8 cellular contexts compared by ENCODE assay signal in genomic region chr18:10519999-10520935, GRCh38. TPM values are rescaled to one million over a fixed set of nuclear protein-coding genes. Genes with fewer than 3 reads are reported as not detected.
A peak's percentile ranks its signal among the peaks of the same experiment; 100 is the strongest.
DNase-seq lines count a peak whose midpoint lies in the region; ATAC-seq and TF ChIP-seq lines count a peak whose summit lies in the region.

No MANE protein-coding gene starts in this region.

- H2AFZ ChIP-seq in GM23338, result no peak overlapping the region

- H3K9me3 Mint-ChIP-seq in GM23338, result no peaks in the 10 kb centered on the region

- peak overlapping the region; percentile 85 for H3K9ac ChIP-seq in SK-N-MC (ENCODE audit: insufficient read length)

- H3K36me3 ChIP-seq in GM23338 (ENCODE audit: insufficient read depth), result no peaks in the 10 kb centered on the region
- no peaks in the 10 kb centered on the region for H3K36me3 ChIP-seq in SK-N-MC (ENCODE audit: insufficient read depth, low read length)

- no peaks in the 10 kb centered on the region for H3K4me1 ChIP-seq in GM23338 (ENCODE audit: insufficient read depth)

- no peaks in the 10 kb centered on the region for H4K20me1 ChIP-seq in GM23338 (replicated peaks; ENCODE audit: insufficient read depth)

- H3K9me2 ChIP-seq in GM23338 (ENCODE audit: insufficient read depth), result no peaks in the 10 kb centered on the region

- peaks cover 15% of the 10 kb centered on the region for H3K4me1 Mint-ChIP-seq in GM23338

- DNase-seq in DMS79 (lab: John Stamatoyannopoulos, UW) (peak; percentile 64), GM23338 (ENCODE audit: low spot score) (peak; percentile 89), NB4 (ENCODE audit: low read depth) (peak; percentile 93), SK-N-MC (ENCODE audit: low read depth, low spot score) (peak; percentile 99), Right ventricle myocardium inferior (ENCODE audit: missing footprints) (peak; percentile 88), posterior vena cava (ENCODE audit: low spot score) (peak; percentile 95)
- peak; percentile 25 for DNase-seq in activated naive CD8-positive, alpha-beta T cell treated with anti-CD3 and anti-CD28 coated beads, Interleukin-2, amount 50 U/mL, for 16 hours (ENCODE audit: low read depth, low spot score)

- no peak overlapping the region for H3K4me3 Mint-ChIP-seq in GM23338

- ATAC-seq in GM23338 (peak; percentile 98), Right ventricle myocardium inferior (peak; percentile 83), GM21526 (IDR thresholded peaks at IDR 0.05; ENCODE audit: low FRiP score, unreplicated experiment) (no peak)

- H3K27me3 Mint-ChIP-seq in GM23338 (ENCODE audit: insufficient read depth, low read depth, poor library complexity), result peaks cover 6% of the 10 kb centered on the region

- no peak overlapping the region for H3K27ac ChIP-seq in GM23338 (ENCODE audit: low read depth)
- H3K27ac ChIP-seq in SK-N-MC, result peak overlapping the region; percentile 100

- no peak overlapping the region for H3K27ac Mint-ChIP-seq in GM23338

- no peaks in the 10 kb centered on the region for H3K36me3 Mint-ChIP-seq in GM23338 (ENCODE audit: low read depth)

- H3K27me3 ChIP-seq in GM23338 (ENCODE audit: insufficient read depth), result no peaks in the 10 kb centered on the region

- TF ChIP-seq CTCF in GM23338 (conservative IDR thresholded peaks at IDR 0.05; ENCODE audit: low read depth in 2 of 2) (peak; percentile 84 to 92), NB4 (IDR thresholded peaks at IDR 0.05; ENCODE audit: low read depth, low read length) (peak; percentile 78)

- no peak for TF ChIP-seq POLR2A in NB4 (IDR thresholded peaks at IDR 0.05; ENCODE audit: extremely low read depth, insufficient read length)

- H3K9me3 ChIP-seq in SK-N-MC (ENCODE audit: low read depth, low read length), result peaks cover 10% of the 10 kb centered on the region; the same call in 1 of the 2 replicates

- no peak overlapping the region for H3K4me2 ChIP-seq in GM23338

- H3F3A ChIP-seq in GM23338 (replicated peaks; ENCODE audit: low read depth), result no peaks in the 10 kb centered on the region

- intact Hi-C loops in Right ventricle myocardium inferior (cut with DNase I) (loop anchor here (1.0 to 10.0 kb wide), 5 partner anchors 68 to 945 kb away; partner anchors contain the start of gene APCDD1), posterior vena cava (cut with DNase I) (loop anchor here (2.0 to 10.0 kb wide), 5 partner anchors 395 to 705 kb away; no protein-coding TSS in a partner anchor)

- no peaks in the 10 kb centered on the region for H3K79me2 ChIP-seq in GM23338 (replicated peaks; ENCODE audit: insufficient read depth)

- H3K4me3 ChIP-seq in GM23338 (no peak overlapping the region), NB4 (ENCODE audit: low read depth, low read length) (no peak overlapping the region), SK-N-MC (peak overlapping the region; percentile 76)

TF ChIP-seq in GM23338, 12 proteins besides CTCF, POLR2A, EP300 and RAD21 (continues in another document):
- TF ChIP-seq POLR2AphosphoS5 (IDR thresholded peaks at IDR 0.05; ENCODE audit: low read depth), result no peak
- TF ChIP-seq, protein P1, sequence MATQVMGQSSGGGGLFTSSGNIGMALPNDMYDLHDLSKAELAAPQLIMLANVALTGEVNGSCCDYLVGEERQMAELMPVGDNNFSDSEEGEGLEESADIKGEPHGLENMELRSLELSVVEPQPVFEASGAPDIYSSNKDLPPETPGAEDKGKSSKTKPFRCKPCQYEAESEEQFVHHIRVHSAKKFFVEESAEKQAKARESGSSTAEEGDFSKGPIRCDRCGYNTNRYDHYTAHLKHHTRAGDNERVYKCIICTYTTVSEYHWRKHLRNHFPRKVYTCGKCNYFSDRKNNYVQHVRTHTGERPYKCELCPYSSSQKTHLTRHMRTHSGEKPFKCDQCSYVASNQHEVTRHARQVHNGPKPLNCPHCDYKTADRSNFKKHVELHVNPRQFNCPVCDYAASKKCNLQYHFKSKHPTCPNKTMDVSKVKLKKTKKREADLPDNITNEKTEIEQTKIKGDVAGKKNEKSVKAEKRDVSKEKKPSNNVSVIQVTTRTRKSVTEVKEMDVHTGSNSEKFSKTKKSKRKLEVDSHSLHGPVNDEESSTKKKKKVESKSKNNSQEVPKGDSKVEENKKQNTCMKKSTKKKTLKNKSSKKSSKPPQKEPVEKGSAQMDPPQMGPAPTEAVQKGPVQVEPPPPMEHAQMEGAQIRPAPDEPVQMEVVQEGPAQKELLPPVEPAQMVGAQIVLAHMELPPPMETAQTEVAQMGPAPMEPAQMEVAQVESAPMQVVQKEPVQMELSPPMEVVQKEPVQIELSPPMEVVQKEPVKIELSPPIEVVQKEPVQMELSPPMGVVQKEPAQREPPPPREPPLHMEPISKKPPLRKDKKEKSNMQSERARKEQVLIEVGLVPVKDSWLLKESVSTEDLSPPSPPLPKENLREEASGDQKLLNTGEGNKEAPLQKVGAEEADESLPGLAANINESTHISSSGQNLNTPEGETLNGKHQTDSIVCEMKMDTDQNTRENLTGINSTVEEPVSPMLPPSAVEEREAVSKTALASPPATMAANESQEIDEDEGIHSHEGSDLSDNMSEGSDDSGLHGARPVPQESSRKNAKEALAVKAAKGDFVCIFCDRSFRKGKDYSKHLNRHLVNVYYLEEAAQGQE (IDR thresholded peaks at IDR 0.05; ENCODE audit: unreplicated experiment), result no peak
- no peak for TF ChIP-seq CREB1 (CRISPR knock-in tag; IDR thresholded peaks at IDR 0.05; ENCODE audit: low read depth)
- no peak for TF ChIP-seq STAT1 (IDR thresholded peaks at IDR 0.05; ENCODE audit: unreplicated experiment)
- no peak for TF ChIP-seq ETS1 (IDR thresholded peaks at IDR 0.05)
- no peak for TF ChIP-seq JUNB (IDR thresholded peaks at IDR 0.05; ENCODE audit: unreplicated experiment)
- TF ChIP-seq ZNF331 (CRISPR knock-in tag; IDR thresholded peaks at IDR 0.05; ENCODE audit: low read depth), result no peak
- TF ChIP-seq ZNF114 (CRISPR knock-in tag; IDR thresholded peaks at IDR 0.05), result no peak

RNA-seq across cellular contexts. Expression of gene NAPG, which starts 5.6 kb away (rescaled TPM):
- 40.1 and 46.2 TPM in 2 replicates for total RNA-seq in GM23338 (2014; rRNA removed; shearing (Covaris generic))
- 25.4 and 26.8 TPM in 2 replicates for polyA plus RNA-seq in GM23338 (2016; fragmentation: Nextera tagmentation; extraction: Ambion mirVana)
- 30.8 TPM for total RNA-seq in Right ventricle myocardium inferior
- total RNA-seq in posterior vena cava, result 10 to 100 TPM; 29.4 to 43.0 TPM

Comparison
In these comparisons a context has a peak if more than half of its experiments do, and no peak if none do; other contexts are left out.
1. DNase-seq: peak in every context shown above with its lines; median percentile 99 in SK-N-MC; 95 in posterior vena cava; 93 in NB4; 89 in GM23338; 88 in Right ventricle myocardium inferior; 64 in DMS79; 25 in activated naive CD8-positive, alpha-beta T cell treated with anti-CD3 and anti-CD28 coated beads, Interleukin-2, amount 50 U/mL, for 16 hours.